2 cellular contexts compared by ENCODE assay signal in genomic region chr22:39622881-39623367, GRCh38.
TF ChIP-seq lines count a peak whose summit lies in the region.

No MANE protein-coding gene starts in this region.

TF ChIP-seq in IMR-90, 13 proteins besides CTCF, POLR2A, EP300 and RAD21:
- TF ChIP-seq SMC3 (IDR thresholded peaks at IDR 0.05; ENCODE audit: low read depth, low read length) (peak; percentile 55; the same call in 1 of the 2 replicates), RFX5 (IDR thresholded peaks at IDR 0.05; ENCODE audit: low read depth, low read length) (no peak), BHLHE40 (IDR thresholded peaks at IDR 0.05; ENCODE audit: low read depth, low read length) (no peak)

TF ChIP-seq in endothelial cell of umbilical vein, 7 proteins besides CTCF, POLR2A, EP300 and RAD21:
- TF ChIP-seq FOS (IDR thresholded peaks at IDR 0.05; ENCODE audit: borderline replicate concordance, insufficient read depth, low read length) = no peak
- no peak for TF ChIP-seq POLR2AphosphoS5 (IDR thresholded peaks at IDR 0.05; ENCODE audit: insufficient read depth, low read depth, low read length)
- TF ChIP-seq MAX (IDR thresholded peaks at IDR 0.05; ENCODE audit: insufficient read depth, insufficient read length) = no peak
- TF ChIP-seq MYC (IDR thresholded peaks at IDR 0.05; ENCODE audit: low read depth, low read length) = no peak
- no peak for TF ChIP-seq EZH2 (IDR thresholded peaks at IDR 0.05; ENCODE audit: borderline replicate concordance, low read depth, low read length, severe bottlenecking)
- TF ChIP-seq JUN (IDR thresholded peaks at IDR 0.05; ENCODE audit: borderline replicate concordance, insufficient read depth, insufficient read length, low read depth) = no peak
